Comparison of ENCODE assay signal across 8 cellular contexts in genomic region chr22:31969789-31970489, GRCh38. TPM values are rescaled to one million over a fixed set of nuclear protein-coding genes. Genes with fewer than 3 reads are reported as not detected.
DNase-seq lines count a peak whose midpoint lies in the region; ATAC-seq, FAIRE-seq and TF ChIP-seq lines count a peak whose summit lies in the region.

No MANE protein-coding gene starts in this region.

- no peak for TF ChIP-seq POLR2A in transverse colon (IDR thresholded peaks at IDR 0.05)

- intact Hi-C loops in transverse colon (cut with DNase I; ENCODE audit: low total_unique reads): loop anchor here (10.0 kb wide), 2 partner anchors 295 to 1835 kb away; no protein-coding TSS in a partner anchor

- no peak for TF ChIP-seq EP300 in neural cell (conservative IDR thresholded peaks at IDR 0.05; ENCODE audit: poor library complexity, severe bottlenecking)
- no peak for TF ChIP-seq EP300 in transverse colon (IDR thresholded peaks at IDR 0.05; ENCODE audit: low read depth)

- peaks cover 4 to 37% (median 16%) of the 10 kb centered on the region in 4 donors for H3K4me1 ChIP-seq in transverse colon

- H3K79me2 ChIP-seq in neural cell (replicated peaks; ENCODE audit: insufficient read depth, low read length): no peaks in the 10 kb centered on the region

- H3K27me3 ChIP-seq in neural cell (ENCODE audit: insufficient read depth, low read depth, low read length) (no peaks in the 10 kb centered on the region), transverse colon (no peaks in the 10 kb centered on the region)

- peak; percentile 78 for DNase-seq in AG08395 (ENCODE audit: low spot score)
- peak; percentile 70 for DNase-seq in KBM-7
- peak; percentile 47 for DNase-seq in RCC 7860 (ENCODE audit: low spot score)
- peak; percentile 86 for DNase-seq in activated effector memory CD4-positive, alpha-beta T cell treated with anti-CD3 and anti-CD28 coated beads, Interleukin-2, amount 50 U/mL, for 16 hours
- DNase-seq in foreskin fibroblast: peak; percentile 45 to 83
- DNase-seq in transverse colon: peak; percentile 80

- ATAC-seq in GM18867 (IDR thresholded peaks at IDR 0.05; ENCODE audit: unreplicated experiment): peak; percentile 49

- H3K9ac ChIP-seq in neural cell (ENCODE audit: low read length): peak overlapping the region; percentile 80

- TF ChIP-seq CTCF in foreskin fibroblast (IDR thresholded peaks at IDR 0.05; ENCODE audit: low read depth, low read length) (peak; percentile 68), neural cell (IDR thresholded peaks at IDR 0.05; ENCODE audit: poor library complexity, severe bottlenecking) (peak; percentile 88), transverse colon (IDR thresholded peaks at IDR 0.05) (peak in 4 of 5 experiments; percentile 14 to 56 (median 51))

- H4K20me1 ChIP-seq in neural cell (ENCODE audit: insufficient read depth): no peaks in the 10 kb centered on the region

- H3K27ac ChIP-seq in neural cell (ENCODE audit: low read length): peak overlapping the region; percentile 34
- peak overlapping the region in 3 of 4 donors; percentile 9 to 51 (median 37) for H3K27ac ChIP-seq in transverse colon

- no peaks in the 10 kb centered on the region for H3K9me2 ChIP-seq in neural cell (ENCODE audit: insufficient read depth, low read length)

- H3K9me3 ChIP-seq in neural cell (ENCODE audit: low read length): no peaks in the 10 kb centered on the region
- H3K9me3 ChIP-seq in transverse colon: no peaks in the 10 kb centered on the region

- H3K36me3 ChIP-seq in neural cell (ENCODE audit: insufficient read depth, low read length) (no peaks in the 10 kb centered on the region), transverse colon (no peaks in the 10 kb centered on the region)

- no peaks in the 10 kb centered on the region for H3F3A ChIP-seq in neural cell (ENCODE audit: insufficient read depth, low read length, poor library complexity, severe bottlenecking)

- FAIRE-seq in RCC 7860 (lab: Jason Lieb, UNC): no peak

- H3K4me3 ChIP-seq in foreskin fibroblast (ENCODE audit: low read depth in 1 of 2, low read length in 2 of 2) (peak overlapping the region; percentile 37 to 63), neural cell (ENCODE audit: low read length) (peak overlapping the region; percentile 96), transverse colon (peak overlapping the region in 3 of 4 donors; percentile 25 to 51 (median 36))

- H3K4me2 ChIP-seq in neural cell (ENCODE audit: low read length): peak overlapping the region; percentile 99

- WGBS in transverse colon (ENCODE audit: low coverage in 1 of 2), 2 donors: 0 to 15% methylated on average over 2 to 19 of the region's 19 CpGs

- peak; percentile 93 for TF ChIP-seq RAD21 in neural cell (conservative IDR thresholded peaks at IDR 0.05)

- in situ Hi-C loops in KBM-7 (cut with MboI; ENCODE audit: low pct_unique_long_range_greater_than_20kb, low sequenced_read_pairs) (loop anchor here (25.0 kb wide), 1 partner anchor 308 kb away; the partner anchor contains the start of gene PISD), transverse colon (cut with MboI; ENCODE audit: low pct_ligation_motif_present in 1 of 4, low pct_unique_long_range_greater_than_20kb in 1 of 4, low sequenced_read_pairs in 3 of 4) (loop anchor here (10.0 to 25.0 kb wide), 5 partner anchors 105 to 492 kb away; partner anchors contain the start of genes PISD (in 3 of the 4), BPIFC (in 1 of the 4) and FBXO7 (in 1 of the 4))

- peak overlapping the region; percentile 82 for H2AFZ ChIP-seq in neural cell (ENCODE audit: low read depth, low read length)

TF ChIP-seq in neural cell, 6 proteins besides CTCF, POLR2A, EP300 and RAD21:
- TF ChIP-seq POLR2AphosphoS5 (IDR thresholded peaks at IDR 0.05) (no peak), REST (IDR thresholded peaks at IDR 0.05; ENCODE audit: borderline replicate concordance) (no peak), MXI1 (conservative IDR thresholded peaks at IDR 0.05; ENCODE audit: poor library complexity, severe bottlenecking) (peak; percentile 83), SMC3 (conservative IDR thresholded peaks at IDR 0.05; ENCODE audit: poor library complexity) (peak; percentile 81)

RNA-seq across cellular contexts. Expression of gene YWHAH, which starts 25.6 kb away (rescaled TPM):
- polyA plus RNA-seq in neural cell: 298 and 300 TPM in 2 replicates
- polyA minus RNA-seq in neural cell: 214 and 224 TPM in 2 replicates
- 100 to 1,000 TPM in 2 of 4 donors, 10 to 100 TPM in 2; 83.7 to 155 (median 109) TPM for total RNA-seq in transverse colon

Comparison
In these comparisons a context has a peak if more than half of its experiments do, and no peak if none do; other contexts are left out.
1. Peak in every context shown above with its lines: DNase-seq, ATAC-seq, H3K4me3 ChIP-seq and H3K27ac ChIP-seq.
2. H3K4me3 ChIP-seq: peak in every context shown above with its lines; median percentile 96 in neural cell; 50 in foreskin fibroblast; 36 in transverse colon.